In the genomic region with DNA sequence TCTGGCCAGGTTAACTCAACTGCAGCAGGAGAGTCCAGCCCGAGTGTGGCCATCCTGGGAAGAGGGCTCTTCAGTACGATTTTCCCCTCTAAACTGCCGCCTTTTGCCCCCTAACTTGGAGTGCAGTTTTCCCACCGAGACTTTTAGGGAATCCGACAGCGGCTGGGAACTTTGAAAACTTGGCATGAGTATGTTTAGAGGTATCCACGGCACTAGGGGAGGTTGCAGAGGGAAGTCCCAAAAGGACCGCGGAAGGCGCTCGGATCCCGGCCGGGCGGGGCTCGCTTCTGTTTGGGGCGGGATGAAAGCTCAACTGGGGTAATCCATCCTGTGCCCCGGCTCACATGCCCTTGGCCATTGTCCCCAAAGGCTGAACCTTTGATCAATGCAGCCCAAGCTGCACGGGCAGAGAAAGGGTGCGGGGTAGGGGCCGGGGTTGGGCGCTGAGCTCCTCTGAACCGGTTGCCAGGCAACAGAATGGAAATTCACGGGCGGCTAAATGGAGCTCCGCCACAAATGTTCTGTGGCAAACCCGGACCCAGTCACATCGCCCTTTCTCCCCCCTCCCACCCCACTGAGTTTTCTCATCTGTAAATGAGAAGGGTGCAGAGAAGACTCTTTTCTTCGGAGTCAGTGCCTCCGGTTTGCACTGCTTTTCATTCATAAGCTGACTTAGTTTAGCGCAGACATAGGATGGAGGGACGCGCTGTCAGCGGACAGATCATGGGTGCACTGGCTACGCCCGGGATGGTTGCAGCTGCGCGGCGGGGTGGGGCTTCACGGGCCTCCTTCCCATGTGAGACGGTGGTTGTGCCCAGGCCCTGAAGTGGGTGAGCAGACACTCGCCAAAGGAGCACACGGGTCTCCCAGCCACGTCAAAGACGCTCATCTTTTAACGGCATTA, we compare ENCODE assay signal across 10 cellular contexts. TPM values are rescaled to one million over a fixed set of nuclear protein-coding genes. Genes with fewer than 3 reads are reported as not detected.
A peak's percentile ranks its signal among the peaks of the same experiment; 100 is the strongest.
DNase-seq lines count a peak whose midpoint lies in the region; ATAC-seq, FAIRE-seq and TF ChIP-seq lines count a peak whose summit lies in the region.
"Had no signal": no experiment of that assay in that cellular context is flagged by ENCODE, and none has a peak within 500 bp of the region (broad histone marks: within the 10 kb centered on the region; RNA-seq: fewer than 3 reads in every experiment).

No MANE protein-coding gene starts in this region.

- H3K9ac ChIP-seq in duodenal mucosa (ENCODE audit: low read depth in 1 of 2, low read length in 2 of 2): no peak overlapping the region

- WGBS in tibial nerve, 2 donors: 2% methylated on average over 31 to 44 of the region's 45 CpGs

- H3K27me3 ChIP-seq in breast epithelium: peaks cover 3 to 62% of the 10 kb centered on the region in 2 donors
- H3K27me3 ChIP-seq in duodenal mucosa (ENCODE audit: control insufficient read depth in 1 of 2, insufficient read depth in 2 of 2, low read length in 2 of 2): peaks cover 57 to 73% of the 10 kb centered on the region in 2 donors
- H3K27me3 ChIP-seq in tibial nerve: peaks cover 0 to 67% of the 10 kb centered on the region in 2 donors

- CTCF ChIA-PET in MCF 10A (lab: Yijun Ruan, JAX): interaction anchor here (1.2 to 1.4 kb wide), 2 partner anchors 9 to 277 kb away, joined by 4 to 6 read pairs; no protein-coding TSS in a partner anchor

- H3K27ac ChIP-seq in breast epithelium: peak overlapping the region in 1 of 2 donors; percentile 66
- no peak overlapping the region for H3K27ac ChIP-seq in duodenal mucosa (ENCODE audit: low read depth, low read length)
- H3K27ac ChIP-seq in tibial nerve: no peak overlapping the region
- H3K27ac ChIP-seq: thyroid gland had no signal

- peaks cover 14% of the 10 kb centered on the region for H3K4me1 Mint-ChIP-seq in MCF 10A (ENCODE audit: insufficient read depth, unreplicated experiment)

- TF ChIP-seq EP300 in tibial nerve (IDR thresholded peaks at IDR 0.05): no peak

- H3K27me3 Mint-ChIP-seq in MCF 10A (ENCODE audit: insufficient read depth, unreplicated experiment): peaks cover 50% of the 10 kb centered on the region

- TF ChIP-seq CTCF in breast epithelium (IDR thresholded peaks at IDR 0.05) (no peak), MCF 10A (IDR thresholded peaks at IDR 0.05; ENCODE audit: unreplicated experiment) (no peak), tibial nerve (IDR thresholded peaks at IDR 0.05) (no peak)

- TF ChIP-seq POLR2A in breast epithelium (IDR thresholded peaks at IDR 0.05): no peak
- TF ChIP-seq POLR2A in tibial nerve (IDR thresholded peaks at IDR 0.05): no peak

- H3K36me3 ChIP-seq in breast epithelium (no peaks in the 10 kb centered on the region), duodenal mucosa (ENCODE audit: control insufficient read depth in 1 of 2, insufficient read depth in 2 of 2, low read length in 2 of 2) (no peaks in the 10 kb centered on the region), tibial nerve (no peaks in the 10 kb centered on the region)
- H3K36me3 ChIP-seq: thyroid gland had no signal

- POLR2A ChIA-PET in MCF 10A (lab: Yijun Ruan, JAX): no interaction called here

- no peaks in the 10 kb centered on the region for H3K9me3 Mint-ChIP-seq in MCF 10A (ENCODE audit: unreplicated experiment)

- H3K4me3 ChIP-seq in breast epithelium: peak overlapping the region; percentile 59 to 89 (median 62)
- H3K4me3 ChIP-seq in duodenal mucosa (ENCODE audit: low read depth in 1 of 2, low read length in 2 of 2): peak overlapping the region; percentile 52 to 53
- peak overlapping the region; percentile 28 to 62 (median 36) for H3K4me3 ChIP-seq in tibial nerve

- H3K4me1 ChIP-seq in breast epithelium (peaks cover 0 to 11% of the 10 kb centered on the region in 2 donors), duodenal mucosa (ENCODE audit: control insufficient read depth in 1 of 2, insufficient read depth in 2 of 2, low read length in 2 of 2) (peaks cover 0 to 22% of the 10 kb centered on the region in 2 donors), tibial nerve (peaks cover 0 to 35% (median 20%) of the 10 kb centered on the region in 4 donors)

- FAIRE-seq in RCC 7860 (lab: Jason Lieb, UNC): no peak
- FAIRE-seq: GM18507 had no signal

- no peak overlapping the region for H3K27ac Mint-ChIP-seq in MCF 10A (ENCODE audit: low read depth, unreplicated experiment)

- intact Hi-C loops in breast epithelium (cut with DNase I; ENCODE audit: low total_unique reads) (no loop called here), MCF 10A (cut with micrococcal nuclease) (no loop called here)

- no peak for ATAC-seq in GM21786 (IDR thresholded peaks at IDR 0.05; ENCODE audit: unreplicated experiment)

- no peak overlapping the region for H3K4me3 Mint-ChIP-seq in MCF 10A (ENCODE audit: unreplicated experiment)

- no TSS peak for BruUV-seq in MCF 10A (replicated peaks; lab: Mats Ljungman, UMichigan)

- H3K9me3 ChIP-seq in breast epithelium: no peaks in the 10 kb centered on the region
- no peaks in the 10 kb centered on the region for H3K9me3 ChIP-seq in duodenal mucosa (ENCODE audit: control insufficient read depth in 1 of 2, low read length in 2 of 2)
- no peaks in the 10 kb centered on the region for H3K9me3 ChIP-seq in tibial nerve
- H3K9me3 ChIP-seq: thyroid gland had no signal

- no peak for DNase-seq in breast epithelium (ENCODE audit: low spot score in 2 of 2)
- no peak for DNase-seq in MCF 10A (ENCODE audit: unreplicated experiment)
- DNase-seq in OCI-M1 (lab: John Stamatoyannopoulos, UW): peak; percentile 79
- peak; percentile 56 to 63 for DNase-seq in lung microvascular endothelial cell (ENCODE audit: low read depth in 2 of 2)
- no peak for DNase-seq in tibial nerve (ENCODE audit: low spot score in 2 of 2)
- no peak for DNase-seq in RCC 7860 (ENCODE audit: low spot score)

- H3K36me3 Mint-ChIP-seq in MCF 10A (ENCODE audit: insufficient read depth, unreplicated experiment): peaks cover 4% of the 10 kb centered on the region

RNA-seq across cellular contexts. Expression of a gene that starts 2.3 kb away (rescaled TPM):
- total RNA-seq in breast epithelium (10 to 100 TPM in 1 of 3 donors, 1 to 10 TPM in 2; 3.5 to 11.1 (median 6.2) TPM), MCF 10A (2022) (0.12 and 0.56 TPM in 2 replicates), lung microvascular endothelial cell (90.2 and 246 TPM in 2 replicates), tibial nerve (1 to 10 TPM; 4.8 to 8.8 (median 7.3) TPM)

Comparison
In these comparisons a context has a peak if more than half of its experiments do, and no peak if none do; other contexts are left out.
1. DNase-seq: peak in OCI-M1 (single experiment) and lung microvascular endothelial cell (2 of 2); none in breast epithelium (0 of 2), MCF 10A (single experiment), tibial nerve (0 of 2) and RCC 7860 (single experiment).
2. Peak in every context shown above with its lines, with median percentiles within 50 percentile points of each other: H3K4me3 ChIP-seq.